In genomic region chr6:97438011-97438671, GRCh38 we compare ENCODE assay signal across 15 cellular contexts.
DNase-seq lines count a peak whose midpoint lies in the region; ATAC-seq lines count a peak whose summit lies in the region.
"Had no signal": no experiment of that assay in that cellular context is flagged by ENCODE, and none has a peak within 500 bp of the region (broad histone marks: within the 10 kb centered on the region; RNA-seq: fewer than 3 reads in every experiment).

No MANE protein-coding gene starts in this region.

- no peaks in the 10 kb centered on the region for H3K36me3 ChIP-seq in GM23248 (ENCODE audit: low read depth)
- H3K36me3 ChIP-seq: esophagus muscularis mucosa had no signal

- intact Hi-C loops in activated naive CD4-positive, alpha-beta T cell treated with anti-CD3 and anti-CD28 coated beads for 36 hours (cut with micrococcal nuclease) = no loop called here

- H3K27ac Mint-ChIP-seq in activated naive CD4-positive, alpha-beta T cell treated with anti-CD3 and anti-CD28 coated beads for 36 hours = no peak overlapping the region
- H3K27ac Mint-ChIP-seq: dendritic cell treated with granulocyte-macrophage colony-stimulating factor and Interleukin-4, amounts not matched to agents 40 ng/mL and 50 ng/mL, for 4 days; natural killer cell had no signal

- in situ Hi-C loops in GM23248 (cut with MboI) = no loop called here

- no peaks in the 10 kb centered on the region for H3K4me1 ChIP-seq in GM23248 (ENCODE audit: insufficient read depth)

- H3K9me2 ChIP-seq in GM23248 (ENCODE audit: insufficient read depth) = no peaks in the 10 kb centered on the region

- H3K4me3 ChIP-seq in GM23248 = no peak overlapping the region
- H3K4me3 ChIP-seq: esophagus muscularis mucosa had no signal

- no peaks in the 10 kb centered on the region for H3K9me3 ChIP-seq in GM23248 (ENCODE audit: low read depth)
- H3K9me3 ChIP-seq: esophagus muscularis mucosa had no signal

- H3K9ac ChIP-seq in GM23248 = no peak overlapping the region

- H3K4me3 Mint-ChIP-seq in activated naive CD4-positive, alpha-beta T cell treated with anti-CD3 and anti-CD28 coated beads for 36 hours = no peak overlapping the region
- H3K4me3 Mint-ChIP-seq: dendritic cell treated with granulocyte-macrophage colony-stimulating factor and Interleukin-4, amounts not matched to agents 40 ng/mL and 50 ng/mL, for 4 days; natural killer cell had no signal

- peaks cover 10% of the 10 kb centered on the region for H3K27me3 Mint-ChIP-seq in activated naive CD4-positive, alpha-beta T cell treated with anti-CD3 and anti-CD28 coated beads for 36 hours (ENCODE audit: low read depth)

- DNase-seq in caudate nucleus (lab: John Stamatoyannopoulos, UW) = peak in 7 of 61 donors; percentile 14 to 48 (median 29)
- DNase-seq in GM23248 = no peak
- DNase-seq in DMS79 treated with DMSO at 0.1 percent for 48 hours (lab: John Stamatoyannopoulos, UW) = no peak
- DNase-seq in NCI-H524 treated with DMSO at 0.1 percent for 48 hours (lab: John Stamatoyannopoulos, UW) = no peak
- no peak for DNase-seq in activated naive CD4-positive, alpha-beta T cell treated with anti-CD3 and anti-CD28 coated beads for 36 hours
- DNase-seq: natural killer cell; NCI-H187 treated with DMSO at 0.1 percent for 48 hours; stimulated activated CD8-positive, alpha-beta memory T cell treated with anti-CD3 and anti-CD28 coated beads, Interleukin-4, amount 100 ng/mL, for 48 hours; T1000; trophoblast cell had no signal

- no peaks in the 10 kb centered on the region for H3K4me1 Mint-ChIP-seq in activated naive CD4-positive, alpha-beta T cell treated with anti-CD3 and anti-CD28 coated beads for 36 hours (ENCODE audit: low read depth)
- H3K4me1 Mint-ChIP-seq: natural killer cell had no signal

- CTCF ChIA-PET in activated naive CD4-positive, alpha-beta T cell treated with anti-CD3 and anti-CD28 coated beads for 36 hours (lab: Charles Lee) = no interaction called here

- no peaks in the 10 kb centered on the region for H3K9me3 Mint-ChIP-seq in activated naive CD4-positive, alpha-beta T cell treated with anti-CD3 and anti-CD28 coated beads for 36 hours
- H3K9me3 Mint-ChIP-seq: dendritic cell treated with granulocyte-macrophage colony-stimulating factor and Interleukin-4, amounts not matched to agents 40 ng/mL and 50 ng/mL, for 4 days; natural killer cell had no signal

- no peaks in the 10 kb centered on the region for H3K79me2 ChIP-seq in GM23248 (ENCODE audit: insufficient read depth)

- no peak overlapping the region for H3K4me2 ChIP-seq in GM23248 (ENCODE audit: unreplicated experiment)

- 52 to 58% methylated on average over 4 of the region's 4 CpGs for WGBS in GM23248 (ENCODE audit: low coverage in 1 of 2, low lambda C conversion rate in 2 of 2, missing lambda C conversion rate in 2 of 2), 2 experiments

- no peaks in the 10 kb centered on the region for H3F3A ChIP-seq in GM23248 (ENCODE audit: insufficient read depth)

- H3K27ac ChIP-seq in caudate nucleus (ENCODE audit: low read depth, low read length) (peak overlapping the region; percentile 84), GM23248 (no peak overlapping the region)
- H3K27ac ChIP-seq: esophagus muscularis mucosa had no signal

- no peaks in the 10 kb centered on the region for H3K36me3 Mint-ChIP-seq in activated naive CD4-positive, alpha-beta T cell treated with anti-CD3 and anti-CD28 coated beads for 36 hours (ENCODE audit: low read depth)
- H3K36me3 Mint-ChIP-seq: natural killer cell had no signal

- no peaks in the 10 kb centered on the region for H4K20me1 ChIP-seq in GM23248 (ENCODE audit: insufficient read depth)

- ATAC-seq in GM18867 (IDR thresholded peaks at IDR 0.05; ENCODE audit: unreplicated experiment) = peak; percentile 85
- ATAC-seq in GM21526 (IDR thresholded peaks at IDR 0.05; ENCODE audit: low FRiP score, unreplicated experiment) = peak; percentile 63
- peak; percentile 48 for ATAC-seq in HG03108 (IDR thresholded peaks at IDR 0.05; ENCODE audit: unreplicated experiment)
- ATAC-seq: natural killer cell had no signal

- H2AFZ ChIP-seq in GM23248 = no peak overlapping the region

- H3K27me3 ChIP-seq in GM23248 (replicated peaks; ENCODE audit: insufficient read depth) = no peaks in the 10 kb centered on the region
- H3K27me3 ChIP-seq: esophagus muscularis mucosa had no signal
